ENCODE assay signal across 12 cellular contexts in genomic region chr20:3813758-3814581, GRCh38. TPM values are rescaled to one million over a fixed set of nuclear protein-coding genes. Genes with fewer than 3 reads are reported as not detected.
DNase-seq lines count a peak whose midpoint lies in the region; ATAC-seq and TF ChIP-seq lines count a peak whose summit lies in the region.
"Had no signal": no experiment of that assay in that cellular context is flagged by ENCODE, and none has a peak within 500 bp of the region (broad histone marks: within the 10 kb centered on the region; RNA-seq: fewer than 3 reads in every experiment).

No MANE protein-coding gene starts in this region.

- no peaks in the 10 kb centered on the region for H3K9me3 ChIP-seq in CD8-positive, alpha-beta T cell (ENCODE audit: low read length)
- H3K9me3 ChIP-seq in neural progenitor cell (ENCODE audit: low read depth) (no peaks in the 10 kb centered on the region), MG63 (no peaks in the 10 kb centered on the region)
- H3K9me3 ChIP-seq: heart right ventricle had no signal

- no peaks in the 10 kb centered on the region for H3K36me3 ChIP-seq in CD8-positive, alpha-beta T cell (ENCODE audit: insufficient read depth, low read length)
- no peaks in the 10 kb centered on the region for H3K36me3 ChIP-seq in neural progenitor cell
- no peaks in the 10 kb centered on the region for H3K36me3 ChIP-seq in MG63
- H3K36me3 ChIP-seq: heart right ventricle had no signal

- peaks cover 83% of the 10 kb centered on the region for H3K4me1 ChIP-seq in CD8-positive, alpha-beta T cell (ENCODE audit: insufficient read depth, low read length)
- no peaks in the 10 kb centered on the region for H3K4me1 ChIP-seq in neural progenitor cell

- peak overlapping the region; percentile 26 for H3K4me3 Mint-ChIP-seq in CD8-positive, alpha-beta T cell
- H3K4me3 Mint-ChIP-seq in activated naive CD8-positive, alpha-beta T cell treated with anti-CD3 and anti-CD28 coated beads for 36 hours, result no peak overlapping the region
- no peak overlapping the region for H3K4me3 Mint-ChIP-seq in neural progenitor cell
- H3K4me3 Mint-ChIP-seq: stimulated activated memory B cell treated with anti-CD40 and anti-IgM and Interleukin-4, amounts not matched to agents 10 μg/mL and 1 μg/mL and 100 μg/mL, for 72 hours had no signal

- DNase-seq in CD8-positive, alpha-beta T cell, result peak in 3 of 7 experiments; percentile 35 to 56 (median 36)
- peak; percentile 56 for DNase-seq in activated naive CD8-positive, alpha-beta T cell treated with anti-CD3 and anti-CD28 coated beads for 36 hours
- no peak for DNase-seq in neural progenitor cell (ENCODE audit: low spot score)
- DNase-seq in MG63, result no peak
- no peak for DNase-seq in NCI-H1436 (lab: John Stamatoyannopoulos, UW)
- no peak for DNase-seq in mesenteric fat pad (ENCODE audit: low spot score)
- DNase-seq: heart right ventricle, occipital lobe had no signal

- TF ChIP-seq CTCF in 22Rv1 (IDR thresholded peaks at IDR 0.05) (no peak), neural progenitor cell (IDR thresholded peaks at IDR 0.05) (no peak)
- TF ChIP-seq CTCF in CD8-positive, alpha-beta T cell (IDR thresholded peaks at IDR 0.05), result no peak

- intact Hi-C loops in CD8-positive, alpha-beta T cell (cut with DNase I, micrococcal nuclease), result no loop called here

- peaks cover 71% of the 10 kb centered on the region for H3K4me1 Mint-ChIP-seq in CD8-positive, alpha-beta T cell (ENCODE audit: low read depth)
- H3K4me1 Mint-ChIP-seq in activated naive CD8-positive, alpha-beta T cell treated with anti-CD3 and anti-CD28 coated beads for 36 hours, result peaks cover 55% of the 10 kb centered on the region
- peaks cover 33% of the 10 kb centered on the region for H3K4me1 Mint-ChIP-seq in neural progenitor cell

- H3K27me3 ChIP-seq in CD8-positive, alpha-beta T cell (ENCODE audit: insufficient read depth, low read length), result no peaks in the 10 kb centered on the region
- H3K27me3 ChIP-seq in neural progenitor cell, result no peaks in the 10 kb centered on the region
- H3K27me3 ChIP-seq in MG63, result no peaks in the 10 kb centered on the region
- H3K27me3 ChIP-seq: heart right ventricle had no signal

- CTCF ChIA-PET in CD8-positive, alpha-beta T cell (lab: Charles Lee), result interaction anchor here (0.5 to 12.5 kb wide), 6 partner anchors 14 to 271 kb away, joined by 3 to 195 read pairs (median 13); partner anchors contain the start of genes CDC25B, CENPB and SPEF1

- H3K27ac Mint-ChIP-seq in CD8-positive, alpha-beta T cell, result peak overlapping the region; percentile 99
- peak overlapping the region; percentile 51 for H3K27ac Mint-ChIP-seq in activated naive CD8-positive, alpha-beta T cell treated with anti-CD3 and anti-CD28 coated beads for 36 hours
- H3K27ac Mint-ChIP-seq in neural progenitor cell, result peak overlapping the region; percentile 87
- H3K27ac Mint-ChIP-seq: stimulated activated memory B cell treated with anti-CD40 and anti-IgM and Interleukin-4, amounts not matched to agents 10 μg/mL and 1 μg/mL and 100 μg/mL, for 72 hours had no signal

- H4K20me1 ChIP-seq in neural progenitor cell (ENCODE audit: low read depth), result no peaks in the 10 kb centered on the region

- no peak for ATAC-seq in CD8-positive, alpha-beta T cell
- no peak for ATAC-seq in HG03045 (IDR thresholded peaks at IDR 0.05; ENCODE audit: unreplicated experiment)
- ATAC-seq: heart right ventricle; left lobe of liver; stimulated activated memory B cell treated with anti-CD40 and anti-IgM and Interleukin-4, amounts not matched to agents 10 μg/mL and 1 μg/mL and 100 μg/mL, for 72 hours had no signal

- H3K36me3 Mint-ChIP-seq in CD8-positive, alpha-beta T cell, result peaks cover 3% of the 10 kb centered on the region
- no peaks in the 10 kb centered on the region for H3K36me3 Mint-ChIP-seq in activated naive CD8-positive, alpha-beta T cell treated with anti-CD3 and anti-CD28 coated beads for 36 hours
- H3K36me3 Mint-ChIP-seq in neural progenitor cell, result no peaks in the 10 kb centered on the region
- H3K36me3 Mint-ChIP-seq: stimulated activated memory B cell treated with anti-CD40 and anti-IgM and Interleukin-4, amounts not matched to agents 10 μg/mL and 1 μg/mL and 100 μg/mL, for 72 hours had no signal

- POLR2A ChIA-PET in CD8-positive, alpha-beta T cell (lab: Charles Lee), result interaction anchor here (1.5 to 6.6 kb wide), 6 partner anchors 18 to 46 kb away, joined by 3 to 52 read pairs (median 9); partner anchors contain the start of genes ADISSP, CDC25B, CENPB and SPEF1

- no peak overlapping the region for H3K4me2 ChIP-seq in neural progenitor cell

- H3K4me3 ChIP-seq in CD8-positive, alpha-beta T cell (ENCODE audit: low read depth, low read length), result peak overlapping the region; percentile 3
- no peak overlapping the region for H3K4me3 ChIP-seq in neural progenitor cell
- H3K4me3 ChIP-seq in MG63, result no peak overlapping the region
- H3K4me3 ChIP-seq: heart right ventricle had no signal

- no peak overlapping the region for H3K9ac ChIP-seq in neural progenitor cell

- H3K27me3 Mint-ChIP-seq in CD8-positive, alpha-beta T cell (ENCODE audit: low read depth), result no peaks in the 10 kb centered on the region
- no peaks in the 10 kb centered on the region for H3K27me3 Mint-ChIP-seq in activated naive CD8-positive, alpha-beta T cell treated with anti-CD3 and anti-CD28 coated beads for 36 hours
- peaks cover 5% of the 10 kb centered on the region for H3K27me3 Mint-ChIP-seq in neural progenitor cell (ENCODE audit: insufficient read depth, low read depth)
- H3K27me3 Mint-ChIP-seq: stimulated activated memory B cell treated with anti-CD40 and anti-IgM and Interleukin-4, amounts not matched to agents 10 μg/mL and 1 μg/mL and 100 μg/mL, for 72 hours had no signal

- H3K27ac ChIP-seq in 22Rv1 (peak overlapping the region; percentile 89; the same call in 1 of the 2 replicates), neural progenitor cell (no peak overlapping the region)
- H3K27ac ChIP-seq in CD8-positive, alpha-beta T cell (ENCODE audit: low read depth, low read length), result peak overlapping the region; percentile 1

- H3K79me2 ChIP-seq in neural progenitor cell (ENCODE audit: low read depth), result no peaks in the 10 kb centered on the region

- no peaks in the 10 kb centered on the region for H3K9me3 Mint-ChIP-seq in CD8-positive, alpha-beta T cell
- H3K9me3 Mint-ChIP-seq in activated naive CD8-positive, alpha-beta T cell treated with anti-CD3 and anti-CD28 coated beads for 36 hours, result no peaks in the 10 kb centered on the region
- H3K9me3 Mint-ChIP-seq in neural progenitor cell, result no peaks in the 10 kb centered on the region
- H3K9me3 Mint-ChIP-seq: stimulated activated memory B cell treated with anti-CD40 and anti-IgM and Interleukin-4, amounts not matched to agents 10 μg/mL and 1 μg/mL and 100 μg/mL, for 72 hours had no signal

- H3F3A ChIP-seq in neural progenitor cell (ENCODE audit: low read depth), result peaks cover 8% of the 10 kb centered on the region

- H2AFZ ChIP-seq in neural progenitor cell (replicated peaks), result no peak overlapping the region

RNA-seq across cellular contexts. Expression of gene AP5S1, which starts 6.4 kb away (rescaled TPM):
- 1 to 10 TPM; 5.2 to 6.3 TPM for total RNA-seq in CD8-positive, alpha-beta T cell
- total RNA-seq in activated naive CD8-positive, alpha-beta T cell treated with anti-CD3 and anti-CD28 coated beads for 36 hours, result 10 to 100 TPM; 11.1 to 11.7 TPM
- total RNA-seq in neural progenitor cell (ENCODE audit: low replicate concordance) (1.2 and 3.4 TPM in 2 replicates), mesenteric fat pad (13.2 TPM)
- 11.6 and 24.6 TPM in 2 replicates for total RNA-seq in MG63 (2014; rRNA removed; shearing (Covaris generic); ENCODE audit: low replicate concordance)

RNA-seq across cellular contexts. Expression of gene CDC25B, which starts 17.9 kb away (rescaled TPM):
- 100 to 1,000 TPM; 135 to 140 TPM for total RNA-seq in CD8-positive, alpha-beta T cell
- total RNA-seq in activated naive CD8-positive, alpha-beta T cell treated with anti-CD3 and anti-CD28 coated beads for 36 hours, result 10 to 100 TPM; 54.6 to 60.9 TPM
- total RNA-seq in neural progenitor cell (ENCODE audit: low replicate concordance) (9.3 and 22.9 TPM in 2 replicates), mesenteric fat pad (18.0 TPM)
- 13.9 and 16.0 TPM in 2 replicates for total RNA-seq in MG63 (2014; rRNA removed; shearing (Covaris generic); ENCODE audit: low replicate concordance)

RNA-seq across cellular contexts. Expression of gene CENPB, which starts 27.4 kb away (rescaled TPM):
- total RNA-seq in CD8-positive, alpha-beta T cell, result 10 to 100 TPM; 23.2 to 24.1 TPM
- 10 to 100 TPM; 54.6 to 59.0 TPM for total RNA-seq in activated naive CD8-positive, alpha-beta T cell treated with anti-CD3 and anti-CD28 coated beads for 36 hours
- total RNA-seq in neural progenitor cell (ENCODE audit: low replicate concordance), result 5.0 and 28.9 TPM in 2 replicates
- 50.0 and 81.5 TPM in 2 replicates for total RNA-seq in MG63 (2014; rRNA removed; shearing (Covaris generic); ENCODE audit: low replicate concordance)
- total RNA-seq in mesenteric fat pad, result 97.3 TPM

RNA-seq across cellular contexts. Expression of gene MAVS, which starts 32.7 kb away (rescaled TPM):
- 10 to 100 TPM in 1 of 2 experiments, 1 to 10 TPM in 1; 10.0 to 10.5 TPM for total RNA-seq in CD8-positive, alpha-beta T cell
- 10 to 100 TPM; 21.2 to 21.6 TPM for total RNA-seq in activated naive CD8-positive, alpha-beta T cell treated with anti-CD3 and anti-CD28 coated beads for 36 hours
- total RNA-seq in neural progenitor cell (ENCODE audit: low replicate concordance) (14.1 and 23.4 TPM in 2 replicates), mesenteric fat pad (43.5 TPM)
- total RNA-seq in MG63 (2014; rRNA removed; shearing (Covaris generic); ENCODE audit: low replicate concordance), result 4.4 and 6.2 TPM in 2 replicates

RNA-seq across cellular contexts. Expression of gene SPEF1, which starts 32.7 kb away (rescaled TPM):
- total RNA-seq in CD8-positive, alpha-beta T cell, result under 1 TPM in 1 of 2 experiments, not detected in 1; 0.16 TPM
- total RNA-seq in activated naive CD8-positive, alpha-beta T cell treated with anti-CD3 and anti-CD28 coated beads for 36 hours, result under 1 TPM; 0.12 to 0.23 TPM
- 0.34 and 1.2 TPM in 2 replicates for total RNA-seq in neural progenitor cell (ENCODE audit: low replicate concordance)
- 0.95 TPM in 1 of 2 replicates, not detected in the other for total RNA-seq in MG63 (2014; rRNA removed; shearing (Covaris generic); ENCODE audit: low replicate concordance)
- not detected for total RNA-seq in mesenteric fat pad
